In the genomic region with DNA sequence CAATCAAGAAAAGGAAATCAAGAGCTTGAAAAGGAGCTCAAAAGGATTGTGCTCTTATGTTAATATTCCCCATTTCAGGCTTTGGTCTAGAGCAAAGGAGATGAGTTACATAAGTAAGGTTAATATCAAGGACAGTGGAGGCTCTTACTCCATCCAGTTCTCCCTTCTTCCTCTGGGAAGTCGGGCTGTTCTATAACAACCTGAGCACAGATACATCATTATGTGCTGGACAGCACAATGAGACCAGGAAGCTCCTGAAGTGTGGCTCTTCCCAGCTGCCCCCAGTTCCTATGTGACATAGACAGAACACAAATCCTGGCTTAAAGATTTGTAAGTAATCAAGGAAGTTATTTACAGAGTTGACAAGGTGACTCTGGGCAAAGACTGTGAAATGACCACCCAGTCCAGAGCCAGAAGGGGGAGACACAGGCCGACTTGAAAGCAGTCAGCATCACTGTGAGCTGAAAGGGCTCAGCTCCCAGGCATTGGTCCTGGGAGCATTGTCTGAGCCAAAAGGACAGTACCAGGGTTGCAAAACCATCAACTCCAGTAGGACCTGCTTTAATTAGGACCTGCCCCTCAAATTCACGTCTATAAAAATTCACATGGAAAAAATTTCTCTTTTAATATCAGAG, we compare ENCODE assay signal across 9 cellular contexts.
DNase-seq lines count a peak whose midpoint lies in the region; ATAC-seq and TF ChIP-seq lines count a peak whose summit lies in the region.
"Had no signal": no experiment of that assay in that cellular context is flagged by ENCODE, and none has a peak within 500 bp of the region (broad histone marks: within the 10 kb centered on the region; RNA-seq: fewer than 3 reads in every experiment).

No MANE protein-coding gene starts in this region.

- H3K36me3 ChIP-seq in breast epithelium (no peaks in the 10 kb centered on the region), upper lobe of right lung (no peaks in the 10 kb centered on the region)
- H3K36me3 ChIP-seq: BLaER1 had no signal

- H3K27me3 ChIP-seq in breast epithelium (no peaks in the 10 kb centered on the region), upper lobe of right lung (no peaks in the 10 kb centered on the region)
- H3K27me3 ChIP-seq: BLaER1 had no signal

- TF ChIP-seq POLR2A in breast epithelium (IDR thresholded peaks at IDR 0.05) = no peak

- H3K4me1 ChIP-seq in breast epithelium (no peaks in the 10 kb centered on the region), upper lobe of right lung (no peaks in the 10 kb centered on the region)

- no peak overlapping the region for H3K4me3 ChIP-seq in breast epithelium
- no peak overlapping the region for H3K4me3 ChIP-seq in upper lobe of right lung
- H3K4me3 ChIP-seq: BLaER1 had no signal

- ATAC-seq in upper lobe of right lung (peak; percentile 84), HG03520 (IDR thresholded peaks at IDR 0.05; ENCODE audit: unreplicated experiment) (no peak)

- peak in 2 of 3 donors; percentile 39 to 46 for TF ChIP-seq CTCF in breast epithelium (IDR thresholded peaks at IDR 0.05)
- TF ChIP-seq CTCF in upper lobe of right lung (IDR thresholded peaks at IDR 0.05) = peak; percentile 57

- H3K9me3 ChIP-seq in breast epithelium (no peaks in the 10 kb centered on the region), upper lobe of right lung (no peaks in the 10 kb centered on the region)
- H3K9me3 ChIP-seq: BLaER1 had no signal

- intact Hi-C loops in breast epithelium (cut with DNase I; ENCODE audit: low total_unique reads) = no loop called here
- intact Hi-C loops in upper lobe of right lung (cut with DNase I) = no loop called here

- DNase-seq in NCI-H1105 treated with DMSO at 0.1 percent for 48 hours (lab: John Stamatoyannopoulos, UW) (peak; percentile 4), NCI-H1105 (lab: John Stamatoyannopoulos, UW) (no peak), NCI-H1930 (lab: John Stamatoyannopoulos, UW) (peak; percentile 2 to 26), breast epithelium (ENCODE audit: low spot score in 2 of 2) (peak in 1 of 2 donors; percentile 48), left kidney (ENCODE audit: low read depth, low spot score) (peak; percentile 82), upper lobe of right lung (no peak)
- DNase-seq in activated T-cell treated with anti-CD3 and anti-CD28 coated beads, Interleukin-2, amount 50 U/mL, for 48 hours = no peak

- H3K27ac ChIP-seq in breast epithelium (no peak overlapping the region), upper lobe of right lung (no peak overlapping the region)
- H3K27ac ChIP-seq: BLaER1 had no signal

Comparison
In these comparisons a context has a peak if more than half of its experiments do, and no peak if none do; other contexts are left out.
1. DNase-seq: peak in NCI-H1105 treated with DMSO at 0.1 percent for 48 hours (single experiment), NCI-H1930 (2 of 2) and left kidney (single experiment); none in NCI-H1105 (single experiment), upper lobe of right lung (single experiment) and activated T-cell treated with anti-CD3 and anti-CD28 coated beads, Interleukin-2, amount 50 U/mL, for 48 hours (0 of 2).